Comparison of ENCODE assay signal across 8 cellular contexts in the genomic region with DNA sequence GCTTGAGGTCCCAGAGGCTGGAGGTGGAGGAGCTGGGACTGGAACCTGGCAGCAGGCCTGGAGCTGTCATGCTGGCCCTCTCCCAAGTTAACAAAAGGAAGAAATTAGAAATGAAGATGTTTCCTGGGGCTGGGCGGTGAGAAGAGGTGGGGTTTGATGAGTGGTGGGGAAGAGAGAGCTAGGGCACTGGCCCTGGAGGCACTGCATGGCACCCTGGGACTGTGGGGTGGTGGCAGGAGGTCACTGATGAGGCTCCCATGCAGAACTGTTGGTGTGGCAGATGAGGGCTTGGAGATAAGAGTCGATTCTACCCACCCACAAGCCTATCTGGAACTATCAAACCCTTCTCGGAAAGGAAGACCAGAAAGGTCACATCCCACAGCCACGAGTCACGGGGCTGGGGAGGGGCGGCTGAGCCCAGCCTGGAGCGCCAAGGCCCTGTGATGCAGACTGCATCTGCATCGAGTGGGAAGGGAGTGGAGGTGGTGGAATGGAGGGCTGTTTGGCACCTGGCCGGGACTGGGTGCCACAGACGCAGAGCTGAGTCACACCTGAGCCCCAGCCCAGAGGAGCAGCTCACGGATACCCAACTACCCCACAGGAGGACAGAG. TPM values are rescaled to one million over a fixed set of nuclear protein-coding genes. Genes with fewer than 3 reads are reported as not detected.
A peak's percentile ranks its signal among the peaks of the same experiment; 100 is the strongest.
DNase-seq lines count a peak whose midpoint lies in the region; ATAC-seq and TF ChIP-seq lines count a peak whose summit lies in the region.

No MANE protein-coding gene starts in this region.

- no peaks in the 10 kb centered on the region for H3K9me3 ChIP-seq in suprapubic skin

- no peak overlapping the region for H3K4me3 ChIP-seq in suprapubic skin

- no peak for TF ChIP-seq EP300 in suprapubic skin (IDR thresholded peaks at IDR 0.05)

- H3K27me3 ChIP-seq in suprapubic skin = no peaks in the 10 kb centered on the region

- H3K27ac ChIP-seq in suprapubic skin = no peak overlapping the region

- H3K4me1 ChIP-seq in suprapubic skin = peaks cover 26% of the 10 kb centered on the region

- peak; percentile 54 for DNase-seq in ELR (ENCODE audit: low read depth)
- peak; percentile 19 for DNase-seq in RKO (ENCODE audit: low spot score)
- peak; percentile 43 for DNase-seq in dermis blood vessel endothelial cell
- peak in 7 of 10 donors; percentile 34 to 92 (median 50) for DNase-seq in posterior cingulate gyrus
- no peak for DNase-seq in NCI-H1436 (lab: John Stamatoyannopoulos, UW)
- no peak for DNase-seq in suprapubic skin (ENCODE audit: low spot score in 2 of 2)

- no peaks in the 10 kb centered on the region for H3K36me3 ChIP-seq in suprapubic skin

- TF ChIP-seq CTCF in suprapubic skin (IDR thresholded peaks at IDR 0.05) = no peak

- ATAC-seq in GM21786 (IDR thresholded peaks at IDR 0.05; ENCODE audit: unreplicated experiment) (no peak), HG03457 (IDR thresholded peaks at IDR 0.05; ENCODE audit: unreplicated experiment) (no peak)

- no peak for TF ChIP-seq POLR2A in suprapubic skin (IDR thresholded peaks at IDR 0.05)

- WGBS in suprapubic skin = 42% methylated on average over 10 of the region's 11 CpGs

- intact Hi-C loops in posterior cingulate gyrus (cut with DNase I) = no loop called here

RNA-seq across cellular contexts. Expression of a gene that starts 29.4 kb away (rescaled TPM):
- 47.5 and 61.2 TPM in 2 replicates for total RNA-seq in dermis blood vessel endothelial cell
- 10 to 100 TPM; 63.2 to 83.3 (median 75.3) TPM for total RNA-seq in suprapubic skin

RNA-seq across cellular contexts. Expression of a gene that starts 29.6 kb away (rescaled TPM):
- 4.8 and 5.8 TPM in 2 replicates for total RNA-seq in dermis blood vessel endothelial cell
- total RNA-seq in suprapubic skin = 10 to 100 TPM in 1 of 4 donors, 1 to 10 TPM in 3; 5.0 to 12.6 (median 5.4) TPM

Comparison
In these comparisons a context has a peak if more than half of its experiments do, and no peak if none do; other contexts are left out.
1. DNase-seq: peak in ELR (single experiment), RKO (single experiment), dermis blood vessel endothelial cell (single experiment) and posterior cingulate gyrus (7 of 10); none in NCI-H1436 (single experiment) and suprapubic skin (0 of 2).